Comparison of ENCODE assay signal across 37 cellular contexts in genomic region chr11:42049650-42050049, GRCh38.
"Had no signal": no experiment of that assay in that cellular context is flagged by ENCODE, and none has a peak within 500 bp of the region (broad histone marks: within the 10 kb centered on the region; RNA-seq: fewer than 3 reads in every experiment).

No MANE protein-coding gene starts in this region.

- H3K27me3 ChIP-seq: brain microvascular endothelial cell, cardiac muscle cell, Peyer's patch, SJSA1 had no signal

- H3K4me3 Mint-ChIP-seq: activated CD4-positive, alpha-beta T cell treated with anti-CD3 and anti-CD28 coated beads for 36 hours; activated CD4-positive, alpha-beta T cell treated with anti-CD3 and anti-CD28 coated beads, Interleukin-2, amount 10 ng/mL, durations not matched to agents 7 days and 5 days; activated CD8-positive, alpha-beta T cell treated with anti-CD3 and anti-CD28 coated beads, Interleukin-2, amount 10 ng/mL, durations not matched to agents 7 days and 5 days; activated naive CD4-positive, alpha-beta T cell treated with anti-CD3 and anti-CD28 coated beads, Interleukin-2, amount 50 U/mL, for 24 hours; activated T-cell treated with anti-CD3 and anti-CD28 coated beads, Interleukin-2, amount 50 U/mL, for 24 hours; central memory CD8-positive, alpha-beta T cell; WTC11 had no signal

- H3K27ac Mint-ChIP-seq: activated CD4-positive, alpha-beta T cell treated with anti-CD3 and anti-CD28 coated beads for 36 hours; activated CD4-positive, alpha-beta T cell treated with anti-CD3 and anti-CD28 coated beads, Interleukin-2, amount 10 ng/mL, durations not matched to agents 7 days and 5 days; activated CD8-positive, alpha-beta T cell treated with anti-CD3 and anti-CD28 coated beads, Interleukin-2, amount 10 ng/mL, durations not matched to agents 7 days and 5 days; activated naive CD4-positive, alpha-beta T cell treated with anti-CD3 and anti-CD28 coated beads, Interleukin-2, amount 50 U/mL, for 24 hours; activated T-cell treated with anti-CD3 and anti-CD28 coated beads, Interleukin-2, amount 50 U/mL, for 24 hours; activated T-helper 2 cell treated with anti-CD3 and anti-CD28 coated beads, Interferon-gamma antibody, Interleukin-2, Interleukin-4, amounts not matched to agents 10 μg/mL and 5 μg/mL and 100 μg/mL, durations not matched to agents 14 hours and 24 hours and 36 hours; WTC11 had no signal

- DNase-seq: activated CD4-positive, alpha-beta T cell treated with anti-CD3 and anti-CD28 coated beads for 36 hours; activated CD4-positive, alpha-beta T cell treated with anti-CD3 and anti-CD28 coated beads, Interleukin-2, amount 10 ng/mL, durations not matched to agents 7 days and 5 days; activated CD4-positive, alpha-beta T cell treated with anti-CD3 and anti-CD28 coated beads, Interleukin-2, amount 50 U/mL, for 48 hours; activated CD8-positive, alpha-beta T cell treated with anti-CD3 and anti-CD28 coated beads, Interleukin-2, amount 10 ng/mL, durations not matched to agents 7 days and 5 days; activated gamma-delta T cell; activated naive CD4-positive, alpha-beta T cell treated with Interleukin-2 at 50 U/mL for 16 hours; activated T-cell treated with anti-CD3 and anti-CD28 coated beads, Interleukin-2, amount 50 U/mL, for 24 hours; anterior cingulate cortex; brain microvascular endothelial cell; MM.1S; NCI-H1092 treated with DMSO at 0.1 percent for 48 hours; NCI-H1417; NCI-H146; NCI-H187; NCI-H2029 treated with DMSO at 0.1 percent for 48 hours; NCI-H2107; NCI-H2171; NCI-H510A; NCI-H526; NCI-H748 treated with DMSO at 0.1 percent for 48 hours; NK-92 treated with Interleukin-12 subunit alpha and Interleukin-12 subunit beta, amount 100 ng/mL, for 24 hours; PC-3; Peyer's patch; RPMI8226; SHP77 treated with DMSO at 0.1 percent for 48 hours; SW 1271; T-helper 1 cell; T-helper 2 cell; T1000 had no signal

- H3K4me3 ChIP-seq: cardiac muscle cell, Peyer's patch, SJSA1 had no signal

- H3K36me3 Mint-ChIP-seq: activated naive CD4-positive, alpha-beta T cell treated with anti-CD3 and anti-CD28 coated beads, Interleukin-2, amount 50 U/mL, for 24 hours; WTC11 had no signal

- FAIRE-seq: TTC549 had no signal

- H3K36me3 ChIP-seq: brain microvascular endothelial cell, cardiac muscle cell, Peyer's patch, SJSA1 had no signal

- H3K4me1 Mint-ChIP-seq: activated CD4-positive, alpha-beta T cell treated with anti-CD3 and anti-CD28 coated beads for 36 hours; activated CD4-positive, alpha-beta T cell treated with anti-CD3 and anti-CD28 coated beads, Interleukin-2, amount 10 ng/mL, durations not matched to agents 7 days and 5 days; activated naive CD4-positive, alpha-beta T cell treated with anti-CD3 and anti-CD28 coated beads, Interleukin-2, amount 50 U/mL, for 24 hours; central memory CD8-positive, alpha-beta T cell; WTC11 had no signal

- H3K9me3 ChIP-seq: Peyer's patch had no signal

- ATAC-seq: activated CD4-positive, alpha-beta T cell treated with anti-CD3 and anti-CD28 coated beads for 36 hours; activated CD4-positive, CD25-positive, alpha-beta regulatory T cell treated with anti-CD3 and anti-CD28 coated beads, Interleukin-2, amount 50 U/mL, for 24 hours; activated CD8-positive, alpha-beta T cell treated with anti-CD3 and anti-CD28 coated beads, Interleukin-2, amount 10 ng/mL, durations not matched to agents 7 days and 5 days; PC-3; WTC11 had no signal

- H3K27ac ChIP-seq: brain microvascular endothelial cell, cardiac muscle cell, Peyer's patch, SJSA1 had no signal

- H3K27me3 Mint-ChIP-seq: activated CD4-positive, alpha-beta T cell treated with anti-CD3 and anti-CD28 coated beads for 36 hours; activated CD4-positive, alpha-beta T cell treated with anti-CD3 and anti-CD28 coated beads, Interleukin-2, amount 10 ng/mL, durations not matched to agents 7 days and 5 days; activated naive CD4-positive, alpha-beta T cell treated with anti-CD3 and anti-CD28 coated beads, Interleukin-2, amount 50 U/mL, for 24 hours; activated T-cell treated with anti-CD3 and anti-CD28 coated beads, Interleukin-2, amount 50 U/mL, for 24 hours; central memory CD8-positive, alpha-beta T cell had no signal

- H3K4me1 ChIP-seq: Peyer's patch, SJSA1 had no signal
